ENCODE assay signal across 7 cellular contexts in the genomic region with DNA sequence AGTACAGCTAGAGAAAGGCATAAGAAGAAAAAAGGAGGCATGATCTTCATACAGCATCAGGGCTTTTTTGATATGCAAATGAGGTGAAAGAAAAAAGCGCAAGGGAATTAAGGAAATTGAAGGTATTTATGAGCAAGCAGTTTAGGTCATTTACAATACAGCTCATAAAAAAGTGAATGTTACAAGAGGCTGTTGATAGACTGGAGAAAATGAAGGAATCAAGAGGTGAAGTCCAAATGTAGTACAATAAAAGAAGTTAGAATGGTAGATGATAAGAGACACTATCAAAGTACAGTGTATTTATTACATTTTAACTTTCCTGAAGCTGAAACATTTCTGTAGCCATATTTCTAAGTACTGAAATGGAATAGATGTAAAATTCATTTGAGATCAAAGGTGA.
"Had no signal": no experiment of that assay in that cellular context is flagged by ENCODE, and none has a peak within 500 bp of the region (broad histone marks: within the 10 kb centered on the region; RNA-seq: fewer than 3 reads in every experiment).

No MANE protein-coding gene starts in this region.

- H3K9me3 Mint-ChIP-seq: H9 had no signal

- H3K9ac ChIP-seq: KMS-11 had no signal

- H3K27ac ChIP-seq: KMS-11 had no signal

- H3K4me2 ChIP-seq: KMS-11 had no signal

- H3K27me3 Mint-ChIP-seq: IgD-negative memory B cell had no signal

- DNase-seq: GOT3, H9, HCEC 1CT, KBM-7 had no signal

- H3K4me1 Mint-ChIP-seq: IgD-negative memory B cell had no signal

- H3K27ac Mint-ChIP-seq: IgD-negative memory B cell had no signal

- H3K36me3 Mint-ChIP-seq: IgD-negative memory B cell had no signal

- ATAC-seq: HepG2 had no signal

- H3K4me3 Mint-ChIP-seq: H9, IgD-negative memory B cell had no signal
